ENCODE assay signal across 8 cellular contexts in the genomic region with DNA sequence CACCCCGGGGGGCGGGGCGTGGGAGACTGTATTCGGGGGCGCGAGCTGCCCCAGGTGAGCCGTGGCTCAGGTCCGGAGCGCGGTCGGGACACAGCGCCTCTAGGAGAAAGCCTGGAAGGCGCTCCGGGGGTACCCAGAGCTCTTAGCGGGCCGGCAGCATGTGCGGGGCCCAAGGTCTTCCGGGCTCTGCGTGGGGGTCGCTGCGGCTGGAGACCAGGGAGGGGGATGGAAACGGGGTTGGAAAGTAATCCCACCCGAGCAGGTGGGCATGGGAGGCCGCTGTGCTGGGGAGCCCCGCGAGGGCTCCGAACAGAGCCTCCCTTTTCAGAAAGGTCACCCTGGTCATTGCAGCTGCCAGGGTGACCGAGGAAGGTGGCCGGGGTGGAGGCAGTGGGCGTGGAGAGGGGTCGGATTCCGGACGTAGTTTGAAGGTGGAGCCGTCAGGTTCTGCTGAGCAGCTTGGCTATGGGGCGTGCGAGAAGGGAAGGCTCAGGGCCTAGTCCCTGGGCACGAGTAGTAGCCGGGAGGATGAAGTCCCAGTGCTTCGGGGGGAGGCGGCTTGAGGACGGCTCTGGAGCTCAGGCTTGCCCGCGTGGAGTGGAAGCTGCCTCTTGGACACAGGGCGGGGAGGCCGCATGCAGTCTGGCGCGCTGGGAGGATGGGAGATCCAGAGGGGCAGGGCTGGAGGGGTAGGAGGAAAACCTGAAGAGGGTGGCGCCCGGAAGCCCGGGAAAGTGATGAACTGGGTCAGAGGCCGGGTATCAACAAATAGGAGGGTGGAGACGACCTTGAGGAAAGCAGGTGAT. TPM values are rescaled to one million over a fixed set of nuclear protein-coding genes. Genes with fewer than 3 reads are reported as not detected.
DNase-seq lines count a peak whose midpoint lies in the region; TF ChIP-seq lines count a peak whose summit lies in the region.

A gene (plus strand): TSS at position 31 of the 806 bp plus-strand sequence. CDS start 9,510 bp downstream, outside the sequence.

- peak within 1 kb of the TSS; percentile 86 for H3K4me3 ChIP-seq in GM08714 (ENCODE audit: low read length)
- H3K4me3 ChIP-seq in HFF-Myc (replicated peaks; ENCODE audit: low read depth, low read length), result peak within 1 kb of the TSS; percentile 78
- peak within 1 kb of the TSS; percentile 60 to 85 (median 71) for H3K4me3 ChIP-seq in thyroid gland (replicated peaks in 1 of 3)

- no peaks in the 10 kb centered on the region for H3K36me3 Mint-ChIP-seq in glutamatergic neuron (ENCODE audit: unreplicated experiment)
- H3K36me3 Mint-ChIP-seq in osteocyte (ENCODE audit: unreplicated experiment), result peaks cover 6% of the 10 kb centered on the region

- DNase-seq in HFF-Myc (ENCODE audit: extremely low read depth, low read depth), result peak; percentile 52
- peak; percentile 75 for DNase-seq in MV-4-11 (lab: John Stamatoyannopoulos, UW)
- DNase-seq in SK-N-DZ (ENCODE audit: low spot score), result peak; percentile 91
- peak; percentile 73 for DNase-seq in activated naive CD4-positive, alpha-beta T cell treated with anti-CD3 and anti-CD28 coated beads, Interleukin-2, amount 50 U/mL, for 16 hours
- peak; percentile 70 for DNase-seq in glutamatergic neuron
- peak; percentile 93 for DNase-seq in osteocyte (ENCODE audit: extremely low spot score, unreplicated experiment)
- peak; percentile 84 to 85 for DNase-seq in thyroid gland

- H3K27me3 Mint-ChIP-seq in glutamatergic neuron (ENCODE audit: unreplicated experiment), result peaks cover 3% of the 10 kb centered on the region
- peaks cover 5% of the 10 kb centered on the region for H3K27me3 Mint-ChIP-seq in osteocyte (ENCODE audit: unreplicated experiment)

- H3K27me3 ChIP-seq in thyroid gland, result no peaks in the 10 kb centered on the region

- H3K36me3 ChIP-seq in thyroid gland, result no peaks in the 10 kb centered on the region

- peaks cover 6 to 11% of the 10 kb centered on the region in 2 donors for H3K4me1 ChIP-seq in thyroid gland

- H3K27ac Mint-ChIP-seq in glutamatergic neuron (ENCODE audit: unreplicated experiment) (peak within 1 kb of the TSS; percentile 86), osteocyte (ENCODE audit: unreplicated experiment) (peak within 1 kb of the TSS; percentile 98)

- H3K4me1 Mint-ChIP-seq in glutamatergic neuron (ENCODE audit: low read depth, unreplicated experiment) (no peaks in the 10 kb centered on the region), osteocyte (ENCODE audit: unreplicated experiment) (peaks cover 18% of the 10 kb centered on the region)

- H3K9me3 Mint-ChIP-seq in glutamatergic neuron (ENCODE audit: unreplicated experiment) (peaks cover 2% of the 10 kb centered on the region), osteocyte (ENCODE audit: unreplicated experiment) (peaks cover 5% of the 10 kb centered on the region)

- TF ChIP-seq POLR2A in thyroid gland (IDR thresholded peaks at IDR 0.05), result peak; percentile 68 to 85

- 0% methylated on average over 34 to 38 of the region's 52 CpGs for WGBS in thyroid gland, 2 donors

- H3K9me3 ChIP-seq in thyroid gland, result no peaks in the 10 kb centered on the region

- intact Hi-C loops in thyroid gland (cut with DNase I), result loop anchor here (5.0 kb wide), 1 partner anchor 33 kb away; no protein-coding TSS in a partner anchor

- peak within 1 kb of the TSS; percentile 97 to 98 (median 97) for H3K27ac ChIP-seq in thyroid gland

- peak within 1 kb of the TSS; percentile 96 for H3K4me3 Mint-ChIP-seq in glutamatergic neuron (ENCODE audit: unreplicated experiment)
- peak within 1 kb of the TSS; percentile 99 for H3K4me3 Mint-ChIP-seq in osteocyte (ENCODE audit: unreplicated experiment)

- TF ChIP-seq CTCF in HFF-Myc (IDR thresholded peaks at IDR 0.05; ENCODE audit: low read depth, low read length, missing control alignments), result no peak
- no peak for TF ChIP-seq CTCF in glutamatergic neuron (IDR thresholded peaks at IDR 0.05; ENCODE audit: partially characterized antibody, unreplicated experiment)
- no peak for TF ChIP-seq CTCF in osteocyte (IDR thresholded peaks at IDR 0.05)
- peak in 2 of 6 experiments; percentile 54 to 71 for TF ChIP-seq CTCF in thyroid gland (IDR thresholded peaks at IDR 0.05)

RNA-seq across cellular contexts. Expression of the gene that starts here (rescaled TPM):
- polyA plus RNA-seq in SK-N-DZ (2014; cell fraction: cytosol; rRNA removed), result 8.1 and 13.1 TPM in 2 replicates
- polyA plus RNA-seq in SK-N-DZ (2014; cell fraction: nucleus; rRNA removed), result 11.7 and 17.4 TPM in 2 replicates
- total RNA-seq in glutamatergic neuron (ENCODE audit: unreplicated experiment), result 4.9 TPM
- 9.1 and 9.9 TPM in 2 replicates for total RNA-seq in osteocyte
- total RNA-seq in thyroid gland, result 10 to 100 TPM; 10.5 to 20.4 (median 12.4) TPM

Comparison
In these comparisons a context has a peak if more than half of its experiments do, and no peak if none do; other contexts are left out.
1. Peak in every context shown above with its lines: DNase-seq, H3K4me3 ChIP-seq and H3K27ac ChIP-seq.